ENCODE assay signal across 8 cellular contexts in the genomic region with DNA sequence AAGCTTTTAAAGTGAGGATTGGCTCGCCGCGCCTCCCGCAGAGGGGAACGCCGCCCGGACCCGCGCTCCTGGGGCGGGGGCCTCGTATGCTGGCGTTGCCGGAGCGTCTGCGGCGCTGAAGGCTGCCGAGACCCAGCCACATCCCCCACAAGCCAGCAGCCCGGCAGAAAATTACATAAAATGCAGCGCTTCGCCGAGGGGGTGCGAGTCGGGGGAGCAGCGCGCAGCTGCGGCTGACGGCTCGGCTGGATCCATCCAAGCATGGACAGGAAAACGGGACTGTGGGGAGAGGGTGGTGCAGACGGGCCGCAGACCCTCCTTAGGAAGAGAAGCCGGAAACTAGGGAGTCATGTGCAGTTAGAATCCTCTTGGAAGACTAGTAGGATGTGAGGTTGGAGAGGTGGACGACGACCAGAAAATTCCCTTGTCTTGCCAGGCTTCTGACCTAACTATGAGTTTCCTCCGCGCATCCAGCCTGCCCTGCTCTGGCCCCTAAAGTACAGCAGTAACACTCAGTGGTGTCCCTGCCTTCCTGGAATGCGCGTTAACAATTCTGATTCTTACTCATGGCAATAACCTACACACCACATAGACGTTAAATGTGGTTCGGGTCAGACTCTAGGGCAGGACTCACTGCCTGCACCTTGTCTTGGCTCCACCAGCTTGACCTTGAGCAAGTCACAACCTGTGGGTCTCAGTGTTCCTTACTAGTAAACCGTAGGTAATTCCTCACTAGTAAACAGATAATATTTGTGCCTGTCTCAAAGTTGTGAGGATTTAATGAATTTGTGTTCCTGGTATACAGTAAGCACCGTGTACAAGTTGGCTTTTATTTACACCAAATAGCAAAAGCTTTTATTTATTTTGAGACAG. TPM values are rescaled to one million over a fixed set of nuclear protein-coding genes. Genes with fewer than 3 reads are reported as not detected.
DNase-seq lines count a peak whose midpoint lies in the region; ATAC-seq and TF ChIP-seq lines count a peak whose summit lies in the region.

No MANE protein-coding gene starts in this region.

- H3K9me3 Mint-ChIP-seq in endothelial cell (ENCODE audit: unreplicated experiment): no peaks in the 10 kb centered on the region
- H3K9me3 Mint-ChIP-seq in stimulated activated effector memory CD8-positive, alpha-beta T cell treated with anti-CD3 and anti-CD28 coated beads, Interleukin-12 subunit alpha, Interleukin-12 subunit beta, amount 100 ng/mL, for 72 hours: no peaks in the 10 kb centered on the region

- no peak for TF ChIP-seq CTCF in endothelial cell (IDR thresholded peaks at IDR 0.05; ENCODE audit: unreplicated experiment)

- H3K4me1 Mint-ChIP-seq in endothelial cell (ENCODE audit: unreplicated experiment): peaks cover 14% of the 10 kb centered on the region
- peaks cover 43% of the 10 kb centered on the region for H3K4me1 Mint-ChIP-seq in stimulated activated effector memory CD8-positive, alpha-beta T cell treated with anti-CD3 and anti-CD28 coated beads, Interleukin-12 subunit alpha, Interleukin-12 subunit beta, amount 100 ng/mL, for 72 hours

- peak overlapping the region; percentile 94 for H3K4me3 Mint-ChIP-seq in endothelial cell (ENCODE audit: unreplicated experiment)
- H3K4me3 Mint-ChIP-seq in stimulated activated effector memory CD8-positive, alpha-beta T cell treated with anti-CD3 and anti-CD28 coated beads, Interleukin-12 subunit alpha, Interleukin-12 subunit beta, amount 100 ng/mL, for 72 hours: peak overlapping the region; percentile 92

- ATAC-seq in GM18519 (IDR thresholded peaks at IDR 0.05; ENCODE audit: low FRiP score, unreplicated experiment): peak; percentile 28
- peak; percentile 17 for ATAC-seq in HG03175 (IDR thresholded peaks at IDR 0.05; ENCODE audit: unreplicated experiment)
- peak; percentile 68 for ATAC-seq in stimulated activated effector memory CD8-positive, alpha-beta T cell treated with anti-CD3 and anti-CD28 coated beads, Interleukin-12 subunit alpha, Interleukin-12 subunit beta, amount 100 ng/mL, for 72 hours

- peak; percentile 20 for DNase-seq in 8988T
- peak; percentile 79 for DNase-seq in NCI-H82 (lab: John Stamatoyannopoulos, UW)
- DNase-seq in activated CD8-positive, alpha-beta memory T cell treated with anti-CD3 and anti-CD28 coated beads, Interleukin-2, amount 50 U/mL, for 24 hours (ENCODE audit: extremely low read depth): peak; percentile 2
- DNase-seq in endothelial cell (ENCODE audit: low spot score): peak; percentile 61
- peak; percentile 53 for DNase-seq in midbrain (lab: John Stamatoyannopoulos, UW)
- DNase-seq in stimulated activated effector memory CD8-positive, alpha-beta T cell treated with anti-CD3 and anti-CD28 coated beads, Interleukin-12 subunit alpha, Interleukin-12 subunit beta, amount 100 ng/mL, for 72 hours (ENCODE audit: low spot score in 2 of 2): peak; percentile 24 to 81

- peaks cover 11% of the 10 kb centered on the region for H3K27me3 Mint-ChIP-seq in endothelial cell (ENCODE audit: unreplicated experiment)

- peak overlapping the region; percentile 97 for H3K27ac Mint-ChIP-seq in endothelial cell (ENCODE audit: unreplicated experiment)
- peak overlapping the region; percentile 95 for H3K27ac Mint-ChIP-seq in stimulated activated effector memory CD8-positive, alpha-beta T cell treated with anti-CD3 and anti-CD28 coated beads, Interleukin-12 subunit alpha, Interleukin-12 subunit beta, amount 100 ng/mL, for 72 hours

- peaks cover 22% of the 10 kb centered on the region for H3K36me3 Mint-ChIP-seq in endothelial cell (ENCODE audit: low read depth, unreplicated experiment)
- H3K36me3 Mint-ChIP-seq in stimulated activated effector memory CD8-positive, alpha-beta T cell treated with anti-CD3 and anti-CD28 coated beads, Interleukin-12 subunit alpha, Interleukin-12 subunit beta, amount 100 ng/mL, for 72 hours: peaks cover 47% of the 10 kb centered on the region

RNA-seq across cellular contexts. Expression of gene BRWD1, which starts 1.0 kb away (rescaled TPM):
- 43.8 TPM for total RNA-seq in endothelial cell (ENCODE audit: unreplicated experiment)

RNA-seq across cellular contexts. Expression of gene HMGN1, which starts 34.5 kb away (rescaled TPM):
- 409 TPM for total RNA-seq in endothelial cell (ENCODE audit: unreplicated experiment)

Comparison
In these comparisons a context has a peak if more than half of its experiments do, and no peak if none do; other contexts are left out.
1. Peak in every context shown above with its lines: DNase-seq and ATAC-seq.
2. DNase-seq: peak in every context shown above with its lines; median percentile 79 in NCI-H82; 61 in endothelial cell; 53 in midbrain; 52 in stimulated activated effector memory CD8-positive, alpha-beta T cell treated with anti-CD3 and anti-CD28 coated beads, Interleukin-12 subunit alpha, Interleukin-12 subunit beta, amount 100 ng/mL, for 72 hours; 20 in 8988T; 2 in activated CD8-positive, alpha-beta memory T cell treated with anti-CD3 and anti-CD28 coated beads, Interleukin-2, amount 50 U/mL, for 24 hours.
3. ATAC-seq: peak in every context shown above with its lines; median percentile 68 in stimulated activated effector memory CD8-positive, alpha-beta T cell treated with anti-CD3 and anti-CD28 coated beads, Interleukin-12 subunit alpha, Interleukin-12 subunit beta, amount 100 ng/mL, for 72 hours; 28 in GM18519; 17 in HG03175.